ENCODE assay signal across 9 cellular contexts in the genomic region with DNA sequence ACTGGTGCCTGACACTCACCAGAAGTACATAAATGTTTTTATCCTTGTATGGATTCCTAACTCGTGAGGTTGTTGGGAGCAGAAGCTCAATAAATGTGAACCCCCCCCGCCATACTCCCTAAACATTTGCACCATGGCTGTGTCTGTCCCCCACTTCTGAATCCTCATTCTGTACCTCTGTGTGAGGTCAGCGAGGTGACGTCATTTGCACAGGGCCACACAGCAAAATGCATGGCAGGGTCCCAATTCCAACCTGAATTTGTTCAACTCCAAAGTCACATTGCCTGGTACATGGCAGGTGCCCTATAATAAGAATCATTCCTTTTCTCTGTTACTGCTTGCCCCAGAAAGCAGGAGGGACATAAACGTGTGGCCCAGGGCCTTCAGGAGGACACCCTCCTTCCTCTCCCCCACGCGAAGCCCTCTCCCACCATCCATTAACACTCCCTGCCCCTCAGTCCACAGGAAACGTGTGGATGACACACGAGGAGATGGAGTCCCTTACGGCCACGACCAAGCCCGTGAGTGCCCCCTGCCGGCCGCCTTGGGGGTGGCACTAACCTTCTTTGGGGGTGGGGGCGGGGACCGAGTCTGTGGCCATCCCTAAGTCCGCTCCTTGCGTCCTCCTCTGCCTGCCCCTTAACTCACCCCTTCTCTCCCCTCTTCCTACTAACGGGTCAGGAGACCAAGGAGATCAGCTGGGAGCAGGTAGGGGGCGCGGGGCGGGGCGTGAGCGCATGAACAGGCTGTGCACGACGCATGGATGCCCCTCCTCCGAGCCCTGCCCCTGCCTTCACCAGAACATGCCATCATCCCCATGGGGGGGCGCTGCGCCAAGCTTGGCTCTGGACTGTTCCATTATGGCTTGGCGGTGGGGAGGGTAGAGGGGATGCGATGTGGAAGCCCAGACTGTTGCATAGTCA. TPM values are rescaled to one million over a fixed set of nuclear protein-coding genes. Genes with fewer than 3 reads are reported as not detected.
DNase-seq lines count a peak whose midpoint lies in the region; ATAC-seq and TF ChIP-seq lines count a peak whose summit lies in the region.
"Had no signal": no experiment of that assay in that cellular context is flagged by ENCODE, and none has a peak within 500 bp of the region (broad histone marks: within the 10 kb centered on the region; RNA-seq: fewer than 3 reads in every experiment).

No MANE protein-coding gene starts in this region.

- H3K27me3 ChIP-seq in kidney epithelial cell (ENCODE audit: control insufficient read depth, insufficient read depth, low read length): peaks cover 16% of the 10 kb centered on the region

- no peak for ATAC-seq in HG02885 (IDR thresholded peaks at IDR 0.05; ENCODE audit: poor library complexity, unreplicated experiment)

- H3K4me3 ChIP-seq in NB4 (ENCODE audit: low read depth, low read length): no peak overlapping the region
- H3K4me3 ChIP-seq in kidney epithelial cell (ENCODE audit: low read depth, low read length): no peak overlapping the region
- H3K4me3 ChIP-seq: skin epidermis had no signal

- no peak for TF ChIP-seq POLR2A in NB4 (IDR thresholded peaks at IDR 0.05; ENCODE audit: extremely low read depth, insufficient read length)

- no peaks in the 10 kb centered on the region for H3K36me3 ChIP-seq in kidney epithelial cell (ENCODE audit: control insufficient read depth, insufficient read depth, low read length)

- TF ChIP-seq CTCF in NB4 (IDR thresholded peaks at IDR 0.05; ENCODE audit: low read depth, low read length) (peak; percentile 79), kidney epithelial cell (IDR thresholded peaks at IDR 0.05; ENCODE audit: insufficient read depth, low read length, poor library complexity, severe bottlenecking) (peak; percentile 92)

- DNase-seq in GF-D8 (lab: John Stamatoyannopoulos, UW) (peak; percentile 11), NB4 (ENCODE audit: low read depth) (peak; percentile 78), cerebellar cortex (ENCODE audit: low spot score) (peak; percentile 88), kidney epithelial cell (ENCODE audit: low read depth) (no peak), NCI-H2227 treated with DMSO at 0.1 percent for 48 hours (lab: John Stamatoyannopoulos, UW) (no peak)
- peak; percentile 66 for DNase-seq in activated CD4-positive, CD25-positive, alpha-beta regulatory T cell treated with anti-CD3 and anti-CD28 coated beads, Interleukin-2, amount 50 U/mL, for 16 hours (ENCODE audit: low read depth, low spot score)
- DNase-seq in stimulated activated CD4-positive, alpha-beta T cell treated with anti-CD3 and anti-CD28 coated beads, Interleukin-1b, Interleukin-23, amount 100 ng/mL, for 24 hours (ENCODE audit: low read depth in 4 of 4, low spot score in 1 of 4): peak; percentile 63 to 72 (median 68)

RNA-seq across cellular contexts. Expression of gene HRC, which starts 9.4 kb away (rescaled TPM):
- total RNA-seq in kidney epithelial cell: not detected in 2 replicates

RNA-seq across cellular contexts. Expression of gene TRPM4, which starts 11.8 kb away (rescaled TPM):
- total RNA-seq in kidney epithelial cell: 13.5 and 16.7 TPM in 2 replicates

RNA-seq across cellular contexts. Expression of gene PPFIA3, which starts 26.4 kb away (rescaled TPM):
- 0.88 and 10.9 TPM in 2 replicates for total RNA-seq in kidney epithelial cell

RNA-seq across cellular contexts. Expression of gene C19orf73, which starts 26.8 kb away (rescaled TPM):
- 4.2 and 4.6 TPM in 2 replicates for total RNA-seq in kidney epithelial cell

RNA-seq across cellular contexts. Expression of gene LIN7B, which starts 31.6 kb away (rescaled TPM):
- total RNA-seq in kidney epithelial cell: 3.4 and 5.8 TPM in 2 replicates

Comparison
In these comparisons a context has a peak if more than half of its experiments do, and no peak if none do; other contexts are left out.
1. DNase-seq: peak in GF-D8 (single experiment), NB4 (single experiment), activated CD4-positive, CD25-positive, alpha-beta regulatory T cell treated with anti-CD3 and anti-CD28 coated beads, Interleukin-2, amount 50 U/mL, for 16 hours (single experiment), cerebellar cortex (single experiment) and stimulated activated CD4-positive, alpha-beta T cell treated with anti-CD3 and anti-CD28 coated beads, Interleukin-1b, Interleukin-23, amount 100 ng/mL, for 24 hours (4 of 4); none in kidney epithelial cell (single experiment) and NCI-H2227 treated with DMSO at 0.1 percent for 48 hours (single experiment).